ENCODE assay signal across 1 cellular context in the genomic region with DNA sequence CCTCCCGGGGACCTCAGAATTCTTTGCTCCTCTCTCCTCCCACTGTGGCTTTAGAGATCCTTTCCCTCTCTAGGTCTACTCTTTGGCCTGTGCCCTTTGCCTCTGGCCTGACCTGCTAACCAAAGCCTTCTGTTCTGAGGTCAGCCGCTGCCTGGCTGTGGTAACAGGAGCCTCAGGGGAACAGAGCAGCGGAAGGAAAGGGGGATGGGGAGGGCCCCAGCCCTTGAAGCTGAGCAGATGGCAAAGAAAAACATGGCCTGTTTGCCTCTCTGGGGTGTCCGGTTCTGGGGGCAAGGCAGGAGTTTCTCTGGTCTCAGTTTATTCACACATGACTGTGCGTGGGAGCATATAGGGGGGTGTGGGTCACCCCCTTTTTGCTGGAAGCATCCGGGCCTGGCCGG.
A peak's percentile ranks its signal among the peaks of the same experiment; 100 is the strongest.
TF ChIP-seq lines count a peak whose summit lies in the region.

No MANE protein-coding gene starts in this region.

TF ChIP-seq in HepG2, 621 proteins besides CTCF, POLR2A, EP300 and RAD21 (continued from another document and continues in another):
- TF ChIP-seq, protein P1, sequence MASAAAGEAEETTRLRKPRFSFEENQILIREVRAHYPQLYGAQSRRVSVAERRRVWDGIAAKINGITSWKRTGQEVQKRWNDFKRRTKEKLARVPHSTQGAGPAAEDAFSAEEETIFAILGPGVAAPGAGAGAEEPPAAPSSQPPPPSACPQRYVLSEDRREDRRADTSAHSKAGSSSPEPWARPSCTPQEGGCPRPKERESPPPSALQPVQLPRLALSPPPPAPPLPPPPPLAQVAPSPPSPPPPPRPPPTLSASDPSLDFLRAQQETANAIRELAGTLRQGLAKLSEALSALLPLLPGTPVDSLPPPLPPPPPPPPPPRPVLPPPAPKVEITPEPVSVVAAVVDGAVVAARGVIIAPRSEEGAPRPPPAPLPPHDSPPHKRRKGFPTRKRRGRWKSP (CRISPR knock-in tag; IDR thresholded peaks at IDR 0.05): 0 out of 2 replicates have a peak, but pooled peaks have one; percentile 52
- TF ChIP-seq, protein P2, sequence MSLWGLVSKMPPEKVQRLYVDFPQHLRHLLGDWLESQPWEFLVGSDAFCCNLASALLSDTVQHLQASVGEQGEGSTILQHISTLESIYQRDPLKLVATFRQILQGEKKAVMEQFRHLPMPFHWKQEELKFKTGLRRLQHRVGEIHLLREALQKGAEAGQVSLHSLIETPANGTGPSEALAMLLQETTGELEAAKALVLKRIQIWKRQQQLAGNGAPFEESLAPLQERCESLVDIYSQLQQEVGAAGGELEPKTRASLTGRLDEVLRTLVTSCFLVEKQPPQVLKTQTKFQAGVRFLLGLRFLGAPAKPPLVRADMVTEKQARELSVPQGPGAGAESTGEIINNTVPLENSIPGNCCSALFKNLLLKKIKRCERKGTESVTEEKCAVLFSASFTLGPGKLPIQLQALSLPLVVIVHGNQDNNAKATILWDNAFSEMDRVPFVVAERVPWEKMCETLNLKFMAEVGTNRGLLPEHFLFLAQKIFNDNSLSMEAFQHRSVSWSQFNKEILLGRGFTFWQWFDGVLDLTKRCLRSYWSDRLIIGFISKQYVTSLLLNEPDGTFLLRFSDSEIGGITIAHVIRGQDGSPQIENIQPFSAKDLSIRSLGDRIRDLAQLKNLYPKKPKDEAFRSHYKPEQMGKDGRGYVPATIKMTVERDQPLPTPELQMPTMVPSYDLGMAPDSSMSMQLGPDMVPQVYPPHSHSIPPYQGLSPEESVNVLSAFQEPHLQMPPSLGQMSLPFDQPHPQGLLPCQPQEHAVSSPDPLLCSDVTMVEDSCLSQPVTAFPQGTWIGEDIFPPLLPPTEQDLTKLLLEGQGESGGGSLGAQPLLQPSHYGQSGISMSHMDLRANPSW (CRISPR knock-in tag; IDR thresholded peaks at IDR 0.05; ENCODE audit: borderline replicate concordance): no peak
- peak; percentile 82 for TF ChIP-seq NCOA2 (CRISPR knock-in tag; IDR thresholded peaks at IDR 0.05)
- no peak for TF ChIP-seq ZFP37 (CRISPR knock-in tag; IDR thresholded peaks at IDR 0.05; ENCODE audit: borderline replicate concordance)
- TF ChIP-seq ZNF160 (CRISPR knock-in tag; IDR thresholded peaks at IDR 0.05): no peak
- TF ChIP-seq YEATS2 (CRISPR knock-in tag; IDR thresholded peaks at IDR 0.05; ENCODE audit: borderline replicate concordance): no peak
- no peak for TF ChIP-seq GPN1 (CRISPR knock-in tag; IDR thresholded peaks at IDR 0.05; ENCODE audit: borderline replicate concordance)
- TF ChIP-seq, protein P3, sequence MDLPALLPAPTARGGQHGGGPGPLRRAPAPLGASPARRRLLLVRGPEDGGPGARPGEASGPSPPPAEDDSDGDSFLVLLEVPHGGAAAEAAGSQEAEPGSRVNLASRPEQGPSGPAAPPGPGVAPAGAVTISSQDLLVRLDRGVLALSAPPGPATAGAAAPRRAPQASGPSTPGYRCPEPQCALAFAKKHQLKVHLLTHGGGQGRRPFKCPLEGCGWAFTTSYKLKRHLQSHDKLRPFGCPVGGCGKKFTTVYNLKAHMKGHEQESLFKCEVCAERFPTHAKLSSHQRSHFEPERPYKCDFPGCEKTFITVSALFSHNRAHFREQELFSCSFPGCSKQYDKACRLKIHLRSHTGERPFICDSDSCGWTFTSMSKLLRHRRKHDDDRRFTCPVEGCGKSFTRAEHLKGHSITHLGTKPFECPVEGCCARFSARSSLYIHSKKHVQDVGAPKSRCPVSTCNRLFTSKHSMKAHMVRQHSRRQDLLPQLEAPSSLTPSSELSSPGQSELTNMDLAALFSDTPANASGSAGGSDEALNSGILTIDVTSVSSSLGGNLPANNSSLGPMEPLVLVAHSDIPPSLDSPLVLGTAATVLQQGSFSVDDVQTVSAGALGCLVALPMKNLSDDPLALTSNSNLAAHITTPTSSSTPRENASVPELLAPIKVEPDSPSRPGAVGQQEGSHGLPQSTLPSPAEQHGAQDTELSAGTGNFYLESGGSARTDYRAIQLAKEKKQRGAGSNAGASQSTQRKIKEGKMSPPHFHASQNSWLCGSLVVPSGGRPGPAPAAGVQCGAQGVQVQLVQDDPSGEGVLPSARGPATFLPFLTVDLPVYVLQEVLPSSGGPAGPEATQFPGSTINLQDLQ (CRISPR knock-in tag; IDR thresholded peaks at IDR 0.05): no peak
- no peak for TF ChIP-seq RAD51 (IDR thresholded peaks at IDR 0.05; ENCODE audit: borderline replicate concordance)
- TF ChIP-seq IRX3 (CRISPR knock-in tag; IDR thresholded peaks at IDR 0.05; ENCODE audit: borderline replicate concordance, low read depth): no peak
- no peak for TF ChIP-seq MBNL3 (CRISPR knock-in tag; conservative IDR thresholded peaks at IDR 0.05)
- TF ChIP-seq, protein P4, sequence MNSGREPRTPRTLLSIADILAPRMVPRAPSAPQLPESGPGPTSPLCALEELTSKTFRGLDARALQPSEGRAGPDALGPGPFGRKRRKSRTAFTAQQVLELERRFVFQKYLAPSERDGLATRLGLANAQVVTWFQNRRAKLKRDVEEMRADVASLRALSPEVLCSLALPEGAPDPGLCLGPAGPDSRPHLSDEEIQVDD (CRISPR knock-in tag; IDR thresholded peaks at IDR 0.05; ENCODE audit: borderline replicate concordance): no peak
- TF ChIP-seq EZH2 (conservative IDR thresholded peaks at IDR 0.05; ENCODE audit: low read depth, low read length): no peak
- TF ChIP-seq AHR (CRISPR knock-in tag; IDR thresholded peaks at IDR 0.05): no peak; the same call in 1 of the 2 replicates
- TF ChIP-seq, protein P5, sequence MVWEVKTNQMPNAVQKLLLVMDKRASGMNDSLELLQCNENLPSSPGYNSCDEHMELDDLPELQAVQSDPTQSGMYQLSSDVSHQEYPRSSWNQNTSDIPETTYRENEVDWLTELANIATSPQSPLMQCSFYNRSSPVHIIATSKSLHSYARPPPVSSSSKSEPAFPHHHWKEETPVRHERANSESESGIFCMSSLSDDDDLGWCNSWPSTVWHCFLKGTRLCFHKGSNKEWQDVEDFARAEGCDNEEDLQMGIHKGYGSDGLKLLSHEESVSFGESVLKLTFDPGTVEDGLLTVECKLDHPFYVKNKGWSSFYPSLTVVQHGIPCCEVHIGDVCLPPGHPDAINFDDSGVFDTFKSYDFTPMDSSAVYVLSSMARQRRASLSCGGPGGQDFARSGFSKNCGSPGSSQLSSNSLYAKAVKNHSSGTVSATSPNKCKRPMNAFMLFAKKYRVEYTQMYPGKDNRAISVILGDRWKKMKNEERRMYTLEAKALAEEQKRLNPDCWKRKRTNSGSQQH (CRISPR knock-in tag; IDR thresholded peaks at IDR 0.05; ENCODE audit: low read depth): no peak
- peak; percentile 98 for TF ChIP-seq ETV5 (CRISPR knock-in tag; IDR thresholded peaks at IDR 0.05; ENCODE audit: borderline replicate concordance)
- peak; percentile 68 for TF ChIP-seq ASH2L (IDR thresholded peaks at IDR 0.05; ENCODE audit: insufficient read length, low read depth, low read length)
- peak; percentile 61; the same call in 1 of the 2 replicates for TF ChIP-seq ZKSCAN8 (CRISPR knock-in tag; IDR thresholded peaks at IDR 0.05; ENCODE audit: borderline replicate concordance)
- TF ChIP-seq HNRNPL (IDR thresholded peaks at IDR 0.05; ENCODE audit: low read depth, low read length): 0 out of 2 replicates have a peak, but pooled peaks have one; percentile 59
- TF ChIP-seq ISL2 (CRISPR knock-in tag; IDR thresholded peaks at IDR 0.05): peak; percentile 60; the same call in 1 of the 2 replicates
- TF ChIP-seq RXRA (CRISPR knock-in tag; IDR thresholded peaks at IDR 0.05): peak; percentile 96
- TF ChIP-seq SOX5 (CRISPR knock-in tag; IDR thresholded peaks at IDR 0.05; ENCODE audit: borderline replicate concordance): peak; percentile 81
- peak; percentile 77 for TF ChIP-seq TCF7 (IDR thresholded peaks at IDR 0.05; ENCODE audit: low read depth)
- TF ChIP-seq YEATS4 (CRISPR knock-in tag; IDR thresholded peaks at IDR 0.05; ENCODE audit: borderline replicate concordance): peak; percentile 72; the same call in 1 of the 2 replicates
- TF ChIP-seq MAFG (CRISPR knock-in tag; IDR thresholded peaks at IDR 0.05): no peak
- peak; percentile 98 for TF ChIP-seq HNF4A (CRISPR knock-in tag; IDR thresholded peaks at IDR 0.05)
- TF ChIP-seq CCAR2 (optimal IDR thresholded peaks at IDR 0.05; ENCODE audit: low read depth, low read length): peak; percentile 21
- no peak for TF ChIP-seq FIP1L1 (IDR thresholded peaks at IDR 0.05; ENCODE audit: borderline replicate concordance, insufficient read depth, low read depth, low read length)
- no peak for TF ChIP-seq TRIM24 (CRISPR knock-in tag; IDR thresholded peaks at IDR 0.05)
- TF ChIP-seq ZNF550 (CRISPR knock-in tag; IDR thresholded peaks at IDR 0.05; ENCODE audit: borderline replicate concordance): no peak
- no peak for TF ChIP-seq ZNF34 (CRISPR knock-in tag; IDR thresholded peaks at IDR 0.05; ENCODE audit: borderline replicate concordance)
- TF ChIP-seq, protein P6, sequence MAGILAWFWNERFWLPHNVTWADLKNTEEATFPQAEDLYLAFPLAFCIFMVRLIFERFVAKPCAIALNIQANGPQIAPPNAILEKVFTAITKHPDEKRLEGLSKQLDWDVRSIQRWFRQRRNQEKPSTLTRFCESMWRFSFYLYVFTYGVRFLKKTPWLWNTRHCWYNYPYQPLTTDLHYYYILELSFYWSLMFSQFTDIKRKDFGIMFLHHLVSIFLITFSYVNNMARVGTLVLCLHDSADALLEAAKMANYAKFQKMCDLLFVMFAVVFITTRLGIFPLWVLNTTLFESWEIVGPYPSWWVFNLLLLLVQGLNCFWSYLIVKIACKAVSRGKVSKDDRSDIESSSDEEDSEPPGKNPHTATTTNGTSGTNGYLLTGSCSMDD (CRISPR knock-in tag; IDR thresholded peaks at IDR 0.05): no peak
- no peak for TF ChIP-seq RBM22 (optimal IDR thresholded peaks at IDR 0.05; ENCODE audit: low read length)
- TF ChIP-seq HOXD1 (CRISPR knock-in tag; IDR thresholded peaks at IDR 0.05): no peak
- no peak for TF ChIP-seq SNAPC2 (CRISPR knock-in tag; IDR thresholded peaks at IDR 0.05)
- no peak for TF ChIP-seq NAIF1 (CRISPR knock-in tag; IDR thresholded peaks at IDR 0.05; ENCODE audit: borderline replicate concordance)
- TF ChIP-seq KDM2A (CRISPR knock-in tag; IDR thresholded peaks at IDR 0.05; ENCODE audit: borderline replicate concordance, low read depth): peak; percentile 79; the same call in 1 of the 2 replicates
- TF ChIP-seq SUZ12 (IDR thresholded peaks at IDR 0.05; ENCODE audit: low read depth, low read length): no peak
- TF ChIP-seq, protein P7, sequence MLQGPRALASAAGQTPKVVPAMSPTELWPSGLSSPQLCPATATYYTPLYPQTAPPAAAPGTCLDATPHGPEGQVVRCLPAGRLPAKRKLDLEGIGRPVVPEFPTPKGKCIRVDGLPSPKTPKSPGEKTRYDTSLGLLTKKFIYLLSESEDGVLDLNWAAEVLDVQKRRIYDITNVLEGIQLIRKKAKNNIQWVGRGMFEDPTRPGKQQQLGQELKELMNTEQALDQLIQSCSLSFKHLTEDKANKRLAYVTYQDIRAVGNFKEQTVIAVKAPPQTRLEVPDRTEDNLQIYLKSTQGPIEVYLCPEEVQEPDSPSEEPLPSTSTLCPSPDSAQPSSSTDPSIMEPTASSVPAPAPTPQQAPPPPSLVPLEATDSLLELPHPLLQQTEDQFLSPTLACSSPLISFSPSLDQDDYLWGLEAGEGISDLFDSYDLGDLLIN (CRISPR knock-in tag; IDR thresholded peaks at IDR 0.05; ENCODE audit: borderline replicate concordance): no peak
- TF ChIP-seq ZNF431 (CRISPR knock-in tag; IDR thresholded peaks at IDR 0.05; ENCODE audit: borderline replicate concordance, low read depth): no peak; the same call in 1 of the 2 replicates
- TF ChIP-seq THAP11 (CRISPR knock-in tag; IDR thresholded peaks at IDR 0.05): 0 out of 2 replicates have a peak, but pooled peaks have one; percentile 33
- TF ChIP-seq, protein P8, sequence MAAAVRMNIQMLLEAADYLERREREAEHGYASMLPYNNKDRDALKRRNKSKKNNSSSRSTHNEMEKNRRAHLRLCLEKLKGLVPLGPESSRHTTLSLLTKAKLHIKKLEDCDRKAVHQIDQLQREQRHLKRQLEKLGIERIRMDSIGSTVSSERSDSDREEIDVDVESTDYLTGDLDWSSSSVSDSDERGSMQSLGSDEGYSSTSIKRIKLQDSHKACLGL (CRISPR knock-in tag; IDR thresholded peaks at IDR 0.05): no peak
- TF ChIP-seq ZNF253 (CRISPR knock-in tag; IDR thresholded peaks at IDR 0.05; ENCODE audit: borderline replicate concordance): no peak
- peak; percentile 33; the same call in 1 of the 2 replicates for TF ChIP-seq RCOR2 (CRISPR knock-in tag; IDR thresholded peaks at IDR 0.05)
- TF ChIP-seq ZNF205 (CRISPR knock-in tag; IDR thresholded peaks at IDR 0.05): no peak
- peak; percentile 45; the same call in 1 of the 2 replicates for TF ChIP-seq CEBPG (CRISPR knock-in tag; IDR thresholded peaks at IDR 0.05)
- TF ChIP-seq RARA (CRISPR knock-in tag; IDR thresholded peaks at IDR 0.05): peak; percentile 94
- no peak for TF ChIP-seq PAWR (CRISPR knock-in tag; IDR thresholded peaks at IDR 0.05; ENCODE audit: borderline replicate concordance)
- no peak for TF ChIP-seq ZNF660 (CRISPR knock-in tag; IDR thresholded peaks at IDR 0.05; ENCODE audit: borderline replicate concordance, low read depth)
- TF ChIP-seq ZFP90 (CRISPR knock-in tag; IDR thresholded peaks at IDR 0.05; ENCODE audit: borderline replicate concordance): no peak
- TF ChIP-seq ZNF256 (CRISPR knock-in tag; conservative IDR thresholded peaks at IDR 0.05): no peak
- TF ChIP-seq ZMYM2 (CRISPR knock-in tag; IDR thresholded peaks at IDR 0.05): peak; percentile 81
- TF ChIP-seq, protein P9, sequence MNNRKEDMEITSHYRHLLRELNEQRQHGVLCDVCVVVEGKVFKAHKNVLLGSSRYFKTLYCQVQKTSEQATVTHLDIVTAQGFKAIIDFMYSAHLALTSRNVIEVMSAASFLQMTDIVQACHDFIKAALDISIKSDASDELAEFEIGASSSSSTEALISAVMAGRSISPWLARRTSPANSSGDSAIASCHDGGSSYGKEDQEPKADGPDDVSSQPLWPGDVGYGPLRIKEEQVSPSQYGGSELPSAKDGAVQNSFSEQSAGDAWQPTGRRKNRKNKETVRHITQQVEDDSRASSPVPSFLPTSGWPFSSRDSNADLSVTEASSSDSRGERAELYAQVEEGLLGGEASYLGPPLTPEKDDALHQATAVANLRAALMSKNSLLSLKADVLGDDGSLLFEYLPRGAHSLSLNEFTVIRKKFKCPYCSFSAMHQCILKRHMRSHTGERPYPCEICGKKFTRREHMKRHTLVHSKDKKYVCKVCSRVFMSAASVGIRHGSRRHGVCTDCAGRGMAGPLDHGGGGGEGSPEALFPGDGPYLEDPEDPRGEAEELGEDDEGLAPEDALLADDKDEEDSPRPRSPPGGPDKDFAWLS (CRISPR knock-in tag; IDR thresholded peaks at IDR 0.05; ENCODE audit: borderline replicate concordance): no peak
